Comparison of ENCODE assay signal across 9 cellular contexts in genomic region chr19:57887195-57887941, GRCh38. TPM values are rescaled to one million over a fixed set of nuclear protein-coding genes. Genes with fewer than 3 reads are reported as not detected.
DNase-seq lines count a peak whose midpoint lies in the region; TF ChIP-seq lines count a peak whose summit lies in the region.
"Had no signal": no experiment of that assay in that cellular context is flagged by ENCODE, and none has a peak within 500 bp of the region (broad histone marks: within the 10 kb centered on the region; RNA-seq: fewer than 3 reads in every experiment).

No MANE protein-coding gene starts in this region.

- DNase-seq in H9, result peak; percentile 65
- peak; percentile 31 for DNase-seq in fibroblast of the aortic adventitia (ENCODE audit: low read depth)
- DNase-seq in renal cortical epithelial cell (ENCODE audit: low read depth), result peak; percentile 21
- no peak for DNase-seq in T-helper 9 cell
- no peak for DNase-seq in OCI-M2 (lab: John Stamatoyannopoulos, UW; ENCODE audit: unreplicated experiment)
- DNase-seq in activated CD4-positive, CD25-positive, alpha-beta regulatory T cell (lab: John Stamatoyannopoulos, UW), result no peak
- DNase-seq: cerebellar nuclear complex, NCI-H446 had no signal

- H3K27me3 Mint-ChIP-seq in H9 (ENCODE audit: low read depth), result no peaks in the 10 kb centered on the region

- peaks cover 43 to 55% (median 49%) of the 10 kb centered on the region in 3 experiments for H3K36me3 Mint-ChIP-seq in H9 (ENCODE audit: insufficient read depth in 1 of 3, low read depth in 3 of 3)

- peaks cover 0 to 16% of the 10 kb centered on the region in 2 experiments; a peak in 3 of 5 replicates for H3K9me3 Mint-ChIP-seq in H9

- TF ChIP-seq CTCF in H9 (conservative IDR thresholded peaks at IDR 0.05) (0 out of 3 replicates have a peak, but pooled peaks have one; percentile 13), SU-DHL-6 (IDR thresholded peaks at IDR 0.05; ENCODE audit: insufficient read depth, low read length, poor library complexity, severe bottlenecking) (peak; percentile 14), fibroblast of the aortic adventitia (IDR thresholded peaks at IDR 0.05; ENCODE audit: insufficient read depth, low read length) (no peak)

- peaks cover 10% of the 10 kb centered on the region for H3K23me2 ChIP-seq in H9 (ENCODE audit: insufficient read length, low read depth, low read length, poor library complexity, severe bottlenecking)

- H2BK5ac ChIP-seq in H9 (ENCODE audit: insufficient read length, low read length), result no peak overlapping the region

- H4K5ac ChIP-seq in H9 (ENCODE audit: insufficient read length, low read depth, low read length), result no peak overlapping the region

- H4K91ac ChIP-seq in H9 (ENCODE audit: insufficient read length, low read depth, low read length), result no peak overlapping the region

- H2BK20ac ChIP-seq in H9 (ENCODE audit: low read depth, low read length, poor library complexity, severe bottlenecking), result no peak overlapping the region

- H3K4ac ChIP-seq in H9 (ENCODE audit: low read depth, low read length), result no peak overlapping the region

- peak overlapping the region; percentile 68 for H3K27ac ChIP-seq in H9 (ENCODE audit: insufficient read length, low read depth, low read length)
- H3K27ac ChIP-seq in SU-DHL-6 (ENCODE audit: low read depth, low read length), result no peak overlapping the region

- H2AFZ ChIP-seq in H9 (ENCODE audit: low read length) (no peak overlapping the region), SU-DHL-6 (ENCODE audit: low read depth, low read length, severe bottlenecking) (no peak overlapping the region)

- no peaks in the 10 kb centered on the region for H3K79me1 ChIP-seq in H9 (ENCODE audit: insufficient read depth, low read depth, low read length, poor library complexity, severe bottlenecking)

- peak overlapping the region; percentile 99 for H3K9ac ChIP-seq in H9 (ENCODE audit: extremely low read depth, insufficient read length, low read length)
- H3K9ac ChIP-seq in SU-DHL-6 (ENCODE audit: low read length), result peak overlapping the region; percentile 89

- H3T11ph ChIP-seq in H9 (ENCODE audit: low read length), result no peak overlapping the region

- no peak overlapping the region for H2BK12ac ChIP-seq in H9 (ENCODE audit: insufficient read length, low read depth, low read length)

- H4K20me1 ChIP-seq in H9 (ENCODE audit: control insufficient read depth, insufficient read depth, insufficient read length) (no peaks in the 10 kb centered on the region), SU-DHL-6 (ENCODE audit: low read depth, low read length) (peaks cover 3% of the 10 kb centered on the region; the same call in 1 of the 2 replicates)

- H3K27me3 ChIP-seq in H9 (ENCODE audit: insufficient read depth, low read length), result no peaks in the 10 kb centered on the region
- no peaks in the 10 kb centered on the region for H3K27me3 ChIP-seq in SU-DHL-6 (ENCODE audit: low read length)

- 0 out of 2 replicates have a peak, but pooled peaks cover 3% of the 10 kb centered on the region for H3K4me1 ChIP-seq in H9 (ENCODE audit: insufficient read depth, low read length)

- H3K9me2 ChIP-seq in SU-DHL-6 (replicated peaks; ENCODE audit: insufficient read depth, low read length), result no peaks in the 10 kb centered on the region

- H3K79me2 ChIP-seq in H9 (ENCODE audit: insufficient read depth, low read length), result peaks cover 46% of the 10 kb centered on the region
- peaks cover 66% of the 10 kb centered on the region for H3K79me2 ChIP-seq in SU-DHL-6 (ENCODE audit: insufficient read depth, low read length)

- no peak overlapping the region for H3K23ac ChIP-seq in H9 (ENCODE audit: insufficient read length, low read depth, low read length)

- WGBS in H9 (ENCODE audit: extremely low coverage, insufficient read length, low lambda C conversion rate), result no CpG with 5 or more reads among the region's 6 CpGs

- peaks cover 3% of the 10 kb centered on the region; the same call in 1 of the 2 replicates for H3K36me3 ChIP-seq in SU-DHL-6 (ENCODE audit: low read length)

- peak overlapping the region; percentile 2 for H3K18ac ChIP-seq in H9 (ENCODE audit: insufficient read length, low read depth, low read length)

- H3K4me2 ChIP-seq in H9 (ENCODE audit: insufficient read depth, insufficient read length, low read length), result peak overlapping the region; percentile 100
- H3K4me2 ChIP-seq in SU-DHL-6 (ENCODE audit: low read depth, low read length, poor library complexity, severe bottlenecking), result peak overlapping the region; percentile 72

- no peaks in the 10 kb centered on the region for H3K9me3 ChIP-seq in H9 (ENCODE audit: control insufficient read depth, low read depth, low read length)
- no peaks in the 10 kb centered on the region for H3K9me3 ChIP-seq in SU-DHL-6 (ENCODE audit: insufficient read depth, low read length)

- peak overlapping the region; percentile 70 to 97 (median 96) for H3K27ac Mint-ChIP-seq in H9

- no peak overlapping the region for H2BK15ac ChIP-seq in H9 (ENCODE audit: low read depth, low read length)

- peaks cover 39 to 48% of the 10 kb centered on the region in 2 experiments for H3K4me1 Mint-ChIP-seq in H9

- H3K4me3 ChIP-seq in SU-DHL-6 (ENCODE audit: insufficient read depth, low read length, poor library complexity, severe bottlenecking) (peak overlapping the region; percentile 92), fibroblast of the aortic adventitia (ENCODE audit: low read depth, low read length) (peak overlapping the region; percentile 26)

- no peak overlapping the region for H3K56ac ChIP-seq in H9 (ENCODE audit: insufficient read length, low read depth, low read length)

- H3F3A ChIP-seq in SU-DHL-6 (ENCODE audit: insufficient read depth), result no peaks in the 10 kb centered on the region

- H3K4me3 Mint-ChIP-seq in H9, result peak overlapping the region; percentile 93 to 95

- H2BK120ac ChIP-seq in H9 (ENCODE audit: low read depth, low read length, poor library complexity, severe bottlenecking), result no peak overlapping the region

- H3K14ac ChIP-seq in H9 (ENCODE audit: insufficient read depth, low read length), result no peak overlapping the region

- H2AK5ac ChIP-seq in H9 (ENCODE audit: insufficient read length, low read length), result no peak overlapping the region

- no peak overlapping the region for H4K8ac ChIP-seq in H9 (replicated peaks; ENCODE audit: insufficient read length, low read depth, low read length)

RNA-seq across cellular contexts. Expression of gene ZNF814, which starts 1.5 kb away (rescaled TPM):
- total RNA-seq in H9 (2021), result 98.7 and 103 TPM in 2 replicates
- total RNA-seq in fibroblast of the aortic adventitia (ENCODE audit: low replicate concordance), result 5.0 and 10.3 TPM in 2 replicates
- total RNA-seq in renal cortical epithelial cell, result 5.2 and 8.7 TPM in 2 replicates

RNA-seq across cellular contexts. Expression of gene ZNF417, which starts 29.0 kb away (rescaled TPM):
- total RNA-seq in H9 (2021) (22.1 and 22.2 TPM in 2 replicates), fibroblast of the aortic adventitia (ENCODE audit: low replicate concordance) (15.8 and 16.1 TPM in 2 replicates), renal cortical epithelial cell (8.3 and 28.5 TPM in 2 replicates)

RNA-seq across cellular contexts. Expression of gene ZNF587, which starts 37.7 kb away (rescaled TPM):
- 37.5 and 40.0 TPM in 2 replicates for total RNA-seq in H9 (2021)
- 29.6 and 39.2 TPM in 2 replicates for total RNA-seq in fibroblast of the aortic adventitia (ENCODE audit: low replicate concordance)
- 29.0 and 75.3 TPM in 2 replicates for total RNA-seq in renal cortical epithelial cell

RNA-seq across cellular contexts. Expression of gene ZNF418, which starts 47.8 kb away (rescaled TPM):
- total RNA-seq in H9 (2021) (25.1 and 26.2 TPM in 2 replicates), fibroblast of the aortic adventitia (ENCODE audit: low replicate concordance) (3.6 and 13.6 TPM in 2 replicates), renal cortical epithelial cell (3.6 and 7.2 TPM in 2 replicates)

RNA-seq across cellular contexts. Expression of gene ZNF587B, which starts 57.3 kb away (rescaled TPM):
- total RNA-seq in H9 (2021) (41.8 and 45.2 TPM in 2 replicates), fibroblast of the aortic adventitia (ENCODE audit: low replicate concordance) (18.3 and 38.7 TPM in 2 replicates), renal cortical epithelial cell (29.9 and 35.1 TPM in 2 replicates)

Comparison
In these comparisons a context has a peak if more than half of its experiments do, and no peak if none do; other contexts are left out.
1. DNase-seq: peak in H9 (single experiment), fibroblast of the aortic adventitia (single experiment) and renal cortical epithelial cell (single experiment); none in T-helper 9 cell (single experiment), OCI-M2 (single experiment) and activated CD4-positive, CD25-positive, alpha-beta regulatory T cell (0 of 4).